In genomic region chr18:64713284-64713683, GRCh38 we compare ENCODE assay signal across 1 cellular context.
A peak's percentile ranks its signal among the peaks of the same experiment; 100 is the strongest.
TF ChIP-seq lines count a peak whose summit lies in the region.

No MANE protein-coding gene starts in this region.

TF ChIP-seq in GM12878, 131 proteins besides CTCF, POLR2A, EP300 and RAD21 (continued from another document):
- TF ChIP-seq CUX1 (IDR thresholded peaks at IDR 0.05; ENCODE audit: insufficient replicate concordance, low read depth, low read length) = no peak
- peak; percentile 38; the same call in 1 of the 2 replicates for TF ChIP-seq MTA2 (IDR thresholded peaks at IDR 0.05; ENCODE audit: low read depth)
- no peak for TF ChIP-seq TCF3 (IDR thresholded peaks at IDR 0.05; ENCODE audit: borderline replicate concordance, insufficient read depth, low read depth, low read length)
- TF ChIP-seq CREM (IDR thresholded peaks at IDR 0.05; ENCODE audit: low read depth) = no peak
- TF ChIP-seq SPI1 (IDR thresholded peaks at IDR 0.05; ENCODE audit: borderline replicate concordance, insufficient read depth, low read depth, low read length) = peak; percentile 89
- no peak for TF ChIP-seq CBX5 (IDR thresholded peaks at IDR 0.05; ENCODE audit: low read depth)
- no peak for TF ChIP-seq ZNF622 (IDR thresholded peaks at IDR 0.05)
- TF ChIP-seq CHD2 (IDR thresholded peaks at IDR 0.05; ENCODE audit: borderline replicate concordance, low read depth, low read length) = no peak
- TF ChIP-seq DPF2 (IDR thresholded peaks at IDR 0.05) = peak; percentile 56; the same call in 1 of the 2 replicates
- TF ChIP-seq RAD51 (IDR thresholded peaks at IDR 0.05) = 0 out of 2 replicates have a peak, but pooled peaks have one; percentile 16
- TF ChIP-seq RBBP5 (conservative IDR thresholded peaks at IDR 0.05) = no peak
- TF ChIP-seq IRF5 (IDR thresholded peaks at IDR 0.05; ENCODE audit: borderline replicate concordance) = no peak
- TF ChIP-seq E4F1 (IDR thresholded peaks at IDR 0.05; ENCODE audit: borderline replicate concordance, partially characterized antibody) = no peak
- no peak for TF ChIP-seq POU2F2 (IDR thresholded peaks at IDR 0.05; ENCODE audit: borderline replicate concordance, low read depth, low read length)
- no peak for TF ChIP-seq GABPA (IDR thresholded peaks at IDR 0.05; ENCODE audit: low read depth)
- no peak for TF ChIP-seq NR2C1 (IDR thresholded peaks at IDR 0.05)
- peak; percentile 27; the same call in 1 of the 2 replicates for TF ChIP-seq RUNX3 (IDR thresholded peaks at IDR 0.05; ENCODE audit: low read length)
- TF ChIP-seq SMAD5 (IDR thresholded peaks at IDR 0.05; ENCODE audit: low read depth) = no peak
- TF ChIP-seq MYB (IDR thresholded peaks at IDR 0.05; ENCODE audit: borderline replicate concordance, low read depth, low read length) = no peak
- TF ChIP-seq HSF1 (IDR thresholded peaks at IDR 0.05; ENCODE audit: low read depth, low read length) = no peak
- TF ChIP-seq MAX (IDR thresholded peaks at IDR 0.05; ENCODE audit: low read depth, low read length) = no peak
- TF ChIP-seq IRF3 (IDR thresholded peaks at IDR 0.05) = no peak
- TF ChIP-seq MEF2A (IDR thresholded peaks at IDR 0.05; ENCODE audit: insufficient read depth, low read depth, low read length) = no peak
- peak; percentile 29 to 47; a peak in 3 of 4 replicates for TF ChIP-seq IKZF2 (IDR thresholded peaks at IDR 0.05)
- TF ChIP-seq, protein P1, sequence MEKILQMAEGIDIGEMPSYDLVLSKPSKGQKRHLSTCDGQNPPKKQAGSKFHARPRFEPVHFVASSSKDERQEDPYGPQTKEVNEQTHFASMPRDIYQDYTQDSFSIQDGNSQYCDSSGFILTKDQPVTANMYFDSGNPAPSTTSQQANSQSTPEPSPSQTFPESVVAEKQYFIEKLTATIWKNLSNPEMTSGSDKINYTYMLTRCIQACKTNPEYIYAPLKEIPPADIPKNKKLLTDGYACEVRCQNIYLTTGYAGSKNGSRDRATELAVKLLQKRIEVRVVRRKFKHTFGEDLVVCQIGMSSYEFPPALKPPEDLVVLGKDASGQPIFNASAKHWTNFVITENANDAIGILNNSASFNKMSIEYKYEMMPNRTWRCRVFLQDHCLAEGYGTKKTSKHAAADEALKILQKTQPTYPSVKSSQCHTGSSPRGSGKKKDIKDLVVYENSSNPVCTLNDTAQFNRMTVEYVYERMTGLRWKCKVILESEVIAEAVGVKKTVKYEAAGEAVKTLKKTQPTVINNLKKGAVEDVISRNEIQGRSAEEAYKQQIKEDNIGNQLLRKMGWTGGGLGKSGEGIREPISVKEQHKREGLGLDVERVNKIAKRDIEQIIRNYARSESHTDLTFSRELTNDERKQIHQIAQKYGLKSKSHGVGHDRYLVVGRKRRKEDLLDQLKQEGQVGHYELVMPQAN (conservative IDR thresholded peaks at IDR 0.05) = no peak
- TF ChIP-seq POLR2AphosphoS5 (IDR thresholded peaks at IDR 0.05; ENCODE audit: low read length) = no peak
- no peak for TF ChIP-seq JUND (IDR thresholded peaks at IDR 0.05; ENCODE audit: low read depth, low read length)
